In genomic region chr9:14243514-14244042, GRCh38 we compare ENCODE assay signal across 21 cellular contexts.
DNase-seq lines count a peak whose midpoint lies in the region; ATAC-seq, FAIRE-seq and TF ChIP-seq lines count a peak whose summit lies in the region.
"Had no signal": no experiment of that assay in that cellular context is flagged by ENCODE, and none has a peak within 500 bp of the region (broad histone marks: within the 10 kb centered on the region; RNA-seq: fewer than 3 reads in every experiment).

No MANE protein-coding gene starts in this region.

- TF ChIP-seq POLR2A in H1 (IDR thresholded peaks at IDR 0.05; ENCODE audit: control extremely low read depth in 1 of 2, low read depth in 2 of 2, low read length in 2 of 2) = no peak

- H3K4me1 ChIP-seq in GM23338 (ENCODE audit: insufficient read depth) (peaks cover 11% of the 10 kb centered on the region), H1 (replicated peaks in 1 of 4; ENCODE audit: control insufficient read depth in 3 of 4, insufficient read depth in 4 of 4, low read length in 3 of 4) (peaks cover 0 to 4% (median 1%) of the 10 kb centered on the region in 4 experiments; a peak in 4 of 7 replicates), colonic mucosa (no peaks in the 10 kb centered on the region)

- H3K4me2 ChIP-seq in GM23338 (no peak overlapping the region), H1 (ENCODE audit: insufficient read depth in 1 of 2, low read depth in 2 of 2, low read length in 2 of 2) (no peak overlapping the region)

- TF ChIP-seq EP300 in H1 (IDR thresholded peaks at IDR 0.05; ENCODE audit: borderline replicate concordance in 1 of 2, low read depth in 2 of 2, low read length in 2 of 2) = no peak

- H2AFZ ChIP-seq in GM23338 (no peak overlapping the region), H1 (ENCODE audit: low read length) (no peak overlapping the region)

- peak overlapping the region; percentile 35; the same call in 1 of the 2 replicates for H3K27ac Mint-ChIP-seq in GM23338
- H3K27ac Mint-ChIP-seq: B cell; CD4-positive, alpha-beta T cell had no signal

- no peak overlapping the region for H4K8ac ChIP-seq in H1 (ENCODE audit: extremely low read depth, insufficient read depth, low read length)

- H3K36me3 Mint-ChIP-seq in GM23338 (ENCODE audit: low read depth) = no peaks in the 10 kb centered on the region

- TF ChIP-seq CTCF in GM23338 (conservative IDR thresholded peaks at IDR 0.05; ENCODE audit: low read depth in 2 of 2) = no peak
- TF ChIP-seq CTCF in H1 (IDR thresholded peaks at IDR 0.05; ENCODE audit: control extremely low read depth in 1 of 3, insufficient read depth in 1 of 3, low read depth in 1 of 3, low read length in 3 of 3) = no peak
- TF ChIP-seq CTCF in colonic mucosa (IDR thresholded peaks at IDR 0.05) = no peak

- ATAC-seq in GM23338 = no peak

- no peak overlapping the region for H2BK20ac ChIP-seq in H1 (ENCODE audit: low read length)

- peak; percentile 55 for FAIRE-seq in H1 (lab: Jason Lieb, UNC)
- FAIRE-seq: G401.6 had no signal

- DNase-seq in GM23338 (ENCODE audit: low spot score) = no peak
- DNase-seq in NCI-H226 = peak; percentile 43
- no peak for DNase-seq in H1 (ENCODE audit: low read depth in 1 of 2, low spot score in 2 of 2)
- peak; percentile 52 for DNase-seq in iris pigment epithelial cell (ENCODE audit: low read depth)
- no peak for DNase-seq in NCI-H2107 (lab: John Stamatoyannopoulos, UW)
- DNase-seq in HT-29 (ENCODE audit: low spot score) = no peak
- no peak for DNase-seq in stimulated activated CD4-positive, alpha-beta T cell treated with anti-CD3 and anti-CD28 coated beads, Interleukin-12 subunit alpha, Interleukin-12 subunit beta, amount 100 ng/mL, for 4 hours
- DNase-seq in colonic mucosa = no peak
- DNase-seq: Calu3; CD4-positive, alpha-beta T cell; DMS79 treated with DMSO at 0.1 percent for 48 hours; H7; NCI-H1048; NCI-H1436 treated with DMSO at 0.1 percent for 48 hours; NCI-H2029 treated with DMSO at 0.1 percent for 48 hours; NCI-H345; NCI-H526 treated with DMSO at 0.1 percent for 48 hours; OCI-M1; RPMI8226 had no signal

- no peak overlapping the region for H3K4ac ChIP-seq in H1 (replicated peaks; ENCODE audit: insufficient read length, low read depth, low read length)

- no peaks in the 10 kb centered on the region; the same call in 1 of the 2 replicates for H3K79me1 ChIP-seq in H1 (ENCODE audit: low read depth, low read length)

- no peaks in the 10 kb centered on the region for H3K23me2 ChIP-seq in H1 (ENCODE audit: low read depth, low read length)

- CTCF ChIA-PET in H1 (lab: Charles Lee; ENCODE audit: partially characterized antibody) = interaction anchor here (0.9 kb wide), 1 partner anchor 13 kb away, joined by 4 read pairs; no protein-coding TSS in a partner anchor

- H4K91ac ChIP-seq in H1 (replicated peaks; ENCODE audit: insufficient read length, low read length) = no peak overlapping the region

- no peak overlapping the region for H2BK12ac ChIP-seq in H1 (ENCODE audit: low read depth, low read length)

- 84% methylated on average over 5 of the region's 5 CpGs; no CpG with 5 or more reads in 1 of the 2 experiments for WGBS in H1 (ENCODE audit: extremely low coverage in 1 of 2, insufficient coverage in 1 of 2, insufficient read length in 1 of 2, insufficient replicate concordance in 2 of 2, low coverage in 1 of 2, low lambda C conversion rate in 2 of 2, missing lambda C conversion rate in 1 of 2), 2 experiments

- no peak overlapping the region for H3K18ac ChIP-seq in H1 (ENCODE audit: extremely low read depth, low read length)

- no peak for TF ChIP-seq RAD21 in H1 (IDR thresholded peaks at IDR 0.05 in 1 of 2, conservative IDR thresholded peaks at IDR 0.05 in 1 of 2; ENCODE audit: low read depth in 2 of 2, low read length in 2 of 2)

- H3F3A ChIP-seq in GM23338 (replicated peaks; ENCODE audit: low read depth) = no peaks in the 10 kb centered on the region

- H3K79me2 ChIP-seq in GM23338 (replicated peaks; ENCODE audit: insufficient read depth) = no peaks in the 10 kb centered on the region
- peaks cover 0 to 2% of the 10 kb centered on the region in 2 experiments; a peak in 1 of 4 replicates for H3K79me2 ChIP-seq in H1 (ENCODE audit: control insufficient read depth in 1 of 2, insufficient read depth in 2 of 2, low read length in 2 of 2)

- H3K9me3 ChIP-seq in H1 (ENCODE audit: insufficient read depth in 2 of 2, low read depth in 1 of 2, low read length in 1 of 2) = no peaks in the 10 kb centered on the region
- no peaks in the 10 kb centered on the region for H3K9me3 ChIP-seq in colonic mucosa

- H2BK120ac ChIP-seq in H1 (replicated peaks; ENCODE audit: low read depth, low read length) = no peak overlapping the region

- peaks cover 2% of the 10 kb centered on the region for H3K27me3 Mint-ChIP-seq in GM23338 (ENCODE audit: insufficient read depth, low read depth, poor library complexity)

- H3K9me3 Mint-ChIP-seq in GM23338 = no peaks in the 10 kb centered on the region

- H4K20me1 ChIP-seq in GM23338 (replicated peaks; ENCODE audit: insufficient read depth) (no peaks in the 10 kb centered on the region), H1 (replicated peaks in 1 of 2; ENCODE audit: control insufficient read depth in 1 of 2, insufficient read depth in 2 of 2, low read length in 2 of 2) (no peaks in the 10 kb centered on the region)

- H3K9ac ChIP-seq in H1 (replicated peaks in 1 of 4; ENCODE audit: extremely low read depth in 1 of 4, low read depth in 3 of 4, low read length in 3 of 4) (no peak overlapping the region), colonic mucosa (ENCODE audit: low read depth in 2 of 2, low read length in 2 of 2) (no peak overlapping the region)

- H3K9me2 ChIP-seq in GM23338 (ENCODE audit: insufficient read depth) = no peaks in the 10 kb centered on the region

- no peak overlapping the region for H2BK5ac ChIP-seq in H1 (ENCODE audit: low read depth, low read length)

- H3K14ac ChIP-seq in H1 (ENCODE audit: insufficient read length) = no peak overlapping the region

- intact Hi-C loops in colonic mucosa (cut with DNase I) = no loop called here

- H3K36me3 ChIP-seq in GM23338 (ENCODE audit: insufficient read depth) (no peaks in the 10 kb centered on the region), H1 (ENCODE audit: control insufficient read depth in 2 of 4, insufficient read depth in 4 of 4, low read length in 3 of 4) (no peaks in the 10 kb centered on the region), colonic mucosa (no peaks in the 10 kb centered on the region)

- H2BK15ac ChIP-seq in H1 (ENCODE audit: low read length) = no peak overlapping the region

- H3K4me1 Mint-ChIP-seq in GM23338 = peaks cover 50% of the 10 kb centered on the region
- H3K4me1 Mint-ChIP-seq: B cell had no signal

- H3K4me3 Mint-ChIP-seq in GM23338 = no peak overlapping the region
- H3K4me3 Mint-ChIP-seq: B cell; CD4-positive, alpha-beta T cell had no signal

- no peak overlapping the region for H4K5ac ChIP-seq in H1 (ENCODE audit: insufficient read length, low read depth, low read length)

- POLR2A ChIA-PET in H1 (lab: Charles Lee; ENCODE audit: partially characterized antibody) = interaction anchor here (0.6 kb wide), 2 partner anchors 248 to 271 kb away, joined by 3 read pairs; no protein-coding TSS in a partner anchor

- no peak overlapping the region for H3K23ac ChIP-seq in H1 (ENCODE audit: insufficient read length)

- H3K4me3 ChIP-seq in GM23338 = no peak overlapping the region
- H3K4me3 ChIP-seq in H1 (ENCODE audit: extremely low read depth in 1 of 4, insufficient read depth in 2 of 4, low read depth in 3 of 4, low read length in 4 of 4) = no peak overlapping the region
- H3K4me3 ChIP-seq in colonic mucosa = no peak overlapping the region

- H2AK5ac ChIP-seq in H1 (ENCODE audit: low read depth, low read length) = no peak overlapping the region

- H3K27me3 ChIP-seq in GM23338 (ENCODE audit: insufficient read depth) (no peaks in the 10 kb centered on the region), H1 (replicated peaks in 1 of 4; ENCODE audit: control insufficient read depth in 3 of 4, extremely low read depth in 1 of 4, insufficient read depth in 3 of 4, low read length in 3 of 4) (no peaks in the 10 kb centered on the region), colonic mucosa (no peaks in the 10 kb centered on the region)

- no peak overlapping the region for H3K56ac ChIP-seq in H1 (replicated peaks; ENCODE audit: insufficient read length, low read depth, low read length)

- H3K27ac ChIP-seq in GM23338 (ENCODE audit: low read depth) (no peak overlapping the region), H1 (ENCODE audit: low read depth, low read length) (no peak overlapping the region), colonic mucosa (no peak overlapping the region)

TF ChIP-seq in GM23338, 12 proteins besides CTCF, POLR2A, EP300 and RAD21 (continues in another document):
- TF ChIP-seq ZNF331 (CRISPR knock-in tag; IDR thresholded peaks at IDR 0.05; ENCODE audit: low read depth) (no peak), EZH2phosphoT487 (IDR thresholded peaks at IDR 0.05; ENCODE audit: unreplicated experiment) (no peak), CREB1 (CRISPR knock-in tag; IDR thresholded peaks at IDR 0.05; ENCODE audit: low read depth) (no peak), ETS1 (IDR thresholded peaks at IDR 0.05) (no peak), JUNB (IDR thresholded peaks at IDR 0.05; ENCODE audit: unreplicated experiment) (no peak)

TF ChIP-seq in H1, 55 proteins besides CTCF, POLR2A, EP300 and RAD21 (continues in another document):
- TF ChIP-seq RXRA (IDR thresholded peaks at IDR 0.05; ENCODE audit: insufficient read depth, low read depth, low read length) = no peak
- TF ChIP-seq SP4 (IDR thresholded peaks at IDR 0.05; ENCODE audit: low read length) = no peak
- no peak for TF ChIP-seq BRCA1 (IDR thresholded peaks at IDR 0.05; ENCODE audit: low read depth, low read length)
- no peak for TF ChIP-seq RFX5 (IDR thresholded peaks at IDR 0.05; ENCODE audit: borderline replicate concordance, low read depth, low read length)
- TF ChIP-seq KDM5A (IDR thresholded peaks at IDR 0.05; ENCODE audit: low read length) = no peak
- TF ChIP-seq SIRT6 (IDR thresholded peaks at IDR 0.05; ENCODE audit: low read length) = no peak
- TF ChIP-seq, protein P1, sequence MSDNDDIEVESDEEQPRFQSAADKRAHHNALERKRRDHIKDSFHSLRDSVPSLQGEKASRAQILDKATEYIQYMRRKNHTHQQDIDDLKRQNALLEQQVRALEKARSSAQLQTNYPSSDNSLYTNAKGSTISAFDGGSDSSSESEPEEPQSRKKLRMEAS (IDR thresholded peaks at IDR 0.05) = no peak
- no peak for TF ChIP-seq SIX5 (IDR thresholded peaks at IDR 0.05; ENCODE audit: low read depth, low read length)
- no peak for TF ChIP-seq CREB1 (IDR thresholded peaks at IDR 0.05)
- no peak for TF ChIP-seq SP2 (IDR thresholded peaks at IDR 0.05; ENCODE audit: low read length)
- TF ChIP-seq POU5F1 (IDR thresholded peaks at IDR 0.05; ENCODE audit: low read depth, low read length) = no peak
- TF ChIP-seq SIN3A (conservative IDR thresholded peaks at IDR 0.05 in 1 of 2, IDR thresholded peaks at IDR 0.05 in 1 of 2; ENCODE audit: low read depth in 1 of 2, low read length in 2 of 2) = no peak
- no peak for TF ChIP-seq RBBP5 (IDR thresholded peaks at IDR 0.05; ENCODE audit: borderline replicate concordance, low read depth, low read length)

Comparison
In these comparisons a context has a peak if more than half of its experiments do, and no peak if none do; other contexts are left out.
1. DNase-seq: peak in NCI-H226 (single experiment) and iris pigment epithelial cell (single experiment); none in GM23338 (single experiment), H1 (0 of 2), NCI-H2107 (single experiment), HT-29 (single experiment), stimulated activated CD4-positive, alpha-beta T cell treated with anti-CD3 and anti-CD28 coated beads, Interleukin-12 subunit alpha, Interleukin-12 subunit beta, amount 100 ng/mL, for 4 hours (single experiment) and colonic mucosa (single experiment).